1 cellular context compared by ENCODE assay signal in genomic region chr22:38706101-38706884, GRCh38.
TF ChIP-seq lines count a peak whose summit lies in the region.

No MANE protein-coding gene starts in this region.

TF ChIP-seq in K562, 482 proteins besides CTCF, POLR2A, EP300 and RAD21 (continued from another document):
- TF ChIP-seq, protein P1, sequence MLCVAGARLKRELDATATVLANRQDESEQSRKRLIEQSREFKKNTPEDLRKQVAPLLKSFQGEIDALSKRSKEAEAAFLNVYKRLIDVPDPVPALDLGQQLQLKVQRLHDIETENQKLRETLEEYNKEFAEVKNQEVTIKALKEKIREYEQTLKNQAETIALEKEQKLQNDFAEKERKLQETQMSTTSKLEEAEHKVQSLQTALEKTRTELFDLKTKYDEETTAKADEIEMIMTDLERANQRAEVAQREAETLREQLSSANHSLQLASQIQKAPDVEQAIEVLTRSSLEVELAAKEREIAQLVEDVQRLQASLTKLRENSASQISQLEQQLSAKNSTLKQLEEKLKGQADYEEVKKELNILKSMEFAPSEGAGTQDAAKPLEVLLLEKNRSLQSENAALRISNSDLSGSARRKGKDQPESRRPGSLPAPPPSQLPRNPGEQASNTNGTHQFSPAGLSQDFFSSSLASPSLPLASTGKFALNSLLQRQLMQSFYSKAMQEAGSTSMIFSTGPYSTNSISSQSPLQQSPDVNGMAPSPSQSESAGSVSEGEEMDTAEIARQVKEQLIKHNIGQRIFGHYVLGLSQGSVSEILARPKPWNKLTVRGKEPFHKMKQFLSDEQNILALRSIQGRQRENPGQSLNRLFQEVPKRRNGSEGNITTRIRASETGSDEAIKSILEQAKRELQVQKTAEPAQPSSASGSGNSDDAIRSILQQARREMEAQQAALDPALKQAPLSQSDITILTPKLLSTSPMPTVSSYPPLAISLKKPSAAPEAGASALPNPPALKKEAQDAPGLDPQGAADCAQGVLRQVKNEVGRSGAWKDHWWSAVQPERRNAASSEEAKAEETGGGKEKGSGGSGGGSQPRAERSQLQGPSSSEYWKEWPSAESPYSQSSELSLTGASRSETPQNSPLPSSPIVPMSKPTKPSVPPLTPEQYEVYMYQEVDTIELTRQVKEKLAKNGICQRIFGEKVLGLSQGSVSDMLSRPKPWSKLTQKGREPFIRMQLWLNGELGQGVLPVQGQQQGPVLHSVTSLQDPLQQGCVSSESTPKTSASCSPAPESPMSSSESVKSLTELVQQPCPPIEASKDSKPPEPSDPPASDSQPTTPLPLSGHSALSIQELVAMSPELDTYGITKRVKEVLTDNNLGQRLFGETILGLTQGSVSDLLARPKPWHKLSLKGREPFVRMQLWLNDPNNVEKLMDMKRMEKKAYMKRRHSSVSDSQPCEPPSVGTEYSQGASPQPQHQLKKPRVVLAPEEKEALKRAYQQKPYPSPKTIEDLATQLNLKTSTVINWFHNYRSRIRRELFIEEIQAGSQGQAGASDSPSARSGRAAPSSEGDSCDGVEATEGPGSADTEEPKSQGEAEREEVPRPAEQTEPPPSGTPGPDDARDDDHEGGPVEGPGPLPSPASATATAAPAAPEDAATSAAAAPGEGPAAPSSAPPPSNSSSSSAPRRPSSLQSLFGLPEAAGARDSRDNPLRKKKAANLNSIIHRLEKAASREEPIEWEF (CRISPR knock-in tag; IDR thresholded peaks at IDR 0.05) = no peak
- no peak for TF ChIP-seq HBP1 (CRISPR knock-in tag; IDR thresholded peaks at IDR 0.05)
- TF ChIP-seq ZFX (CRISPR knock-in tag; IDR thresholded peaks at IDR 0.05) = peak; percentile 11; the same call in 1 of the 2 replicates
- no peak for TF ChIP-seq WHSC1 (IDR thresholded peaks at IDR 0.05; ENCODE audit: low read length)
- 0 out of 2 replicates have a peak, but pooled peaks have one; percentile 46 for TF ChIP-seq SIN3B (IDR thresholded peaks at IDR 0.05; ENCODE audit: low read depth)
- TF ChIP-seq, protein P2, sequence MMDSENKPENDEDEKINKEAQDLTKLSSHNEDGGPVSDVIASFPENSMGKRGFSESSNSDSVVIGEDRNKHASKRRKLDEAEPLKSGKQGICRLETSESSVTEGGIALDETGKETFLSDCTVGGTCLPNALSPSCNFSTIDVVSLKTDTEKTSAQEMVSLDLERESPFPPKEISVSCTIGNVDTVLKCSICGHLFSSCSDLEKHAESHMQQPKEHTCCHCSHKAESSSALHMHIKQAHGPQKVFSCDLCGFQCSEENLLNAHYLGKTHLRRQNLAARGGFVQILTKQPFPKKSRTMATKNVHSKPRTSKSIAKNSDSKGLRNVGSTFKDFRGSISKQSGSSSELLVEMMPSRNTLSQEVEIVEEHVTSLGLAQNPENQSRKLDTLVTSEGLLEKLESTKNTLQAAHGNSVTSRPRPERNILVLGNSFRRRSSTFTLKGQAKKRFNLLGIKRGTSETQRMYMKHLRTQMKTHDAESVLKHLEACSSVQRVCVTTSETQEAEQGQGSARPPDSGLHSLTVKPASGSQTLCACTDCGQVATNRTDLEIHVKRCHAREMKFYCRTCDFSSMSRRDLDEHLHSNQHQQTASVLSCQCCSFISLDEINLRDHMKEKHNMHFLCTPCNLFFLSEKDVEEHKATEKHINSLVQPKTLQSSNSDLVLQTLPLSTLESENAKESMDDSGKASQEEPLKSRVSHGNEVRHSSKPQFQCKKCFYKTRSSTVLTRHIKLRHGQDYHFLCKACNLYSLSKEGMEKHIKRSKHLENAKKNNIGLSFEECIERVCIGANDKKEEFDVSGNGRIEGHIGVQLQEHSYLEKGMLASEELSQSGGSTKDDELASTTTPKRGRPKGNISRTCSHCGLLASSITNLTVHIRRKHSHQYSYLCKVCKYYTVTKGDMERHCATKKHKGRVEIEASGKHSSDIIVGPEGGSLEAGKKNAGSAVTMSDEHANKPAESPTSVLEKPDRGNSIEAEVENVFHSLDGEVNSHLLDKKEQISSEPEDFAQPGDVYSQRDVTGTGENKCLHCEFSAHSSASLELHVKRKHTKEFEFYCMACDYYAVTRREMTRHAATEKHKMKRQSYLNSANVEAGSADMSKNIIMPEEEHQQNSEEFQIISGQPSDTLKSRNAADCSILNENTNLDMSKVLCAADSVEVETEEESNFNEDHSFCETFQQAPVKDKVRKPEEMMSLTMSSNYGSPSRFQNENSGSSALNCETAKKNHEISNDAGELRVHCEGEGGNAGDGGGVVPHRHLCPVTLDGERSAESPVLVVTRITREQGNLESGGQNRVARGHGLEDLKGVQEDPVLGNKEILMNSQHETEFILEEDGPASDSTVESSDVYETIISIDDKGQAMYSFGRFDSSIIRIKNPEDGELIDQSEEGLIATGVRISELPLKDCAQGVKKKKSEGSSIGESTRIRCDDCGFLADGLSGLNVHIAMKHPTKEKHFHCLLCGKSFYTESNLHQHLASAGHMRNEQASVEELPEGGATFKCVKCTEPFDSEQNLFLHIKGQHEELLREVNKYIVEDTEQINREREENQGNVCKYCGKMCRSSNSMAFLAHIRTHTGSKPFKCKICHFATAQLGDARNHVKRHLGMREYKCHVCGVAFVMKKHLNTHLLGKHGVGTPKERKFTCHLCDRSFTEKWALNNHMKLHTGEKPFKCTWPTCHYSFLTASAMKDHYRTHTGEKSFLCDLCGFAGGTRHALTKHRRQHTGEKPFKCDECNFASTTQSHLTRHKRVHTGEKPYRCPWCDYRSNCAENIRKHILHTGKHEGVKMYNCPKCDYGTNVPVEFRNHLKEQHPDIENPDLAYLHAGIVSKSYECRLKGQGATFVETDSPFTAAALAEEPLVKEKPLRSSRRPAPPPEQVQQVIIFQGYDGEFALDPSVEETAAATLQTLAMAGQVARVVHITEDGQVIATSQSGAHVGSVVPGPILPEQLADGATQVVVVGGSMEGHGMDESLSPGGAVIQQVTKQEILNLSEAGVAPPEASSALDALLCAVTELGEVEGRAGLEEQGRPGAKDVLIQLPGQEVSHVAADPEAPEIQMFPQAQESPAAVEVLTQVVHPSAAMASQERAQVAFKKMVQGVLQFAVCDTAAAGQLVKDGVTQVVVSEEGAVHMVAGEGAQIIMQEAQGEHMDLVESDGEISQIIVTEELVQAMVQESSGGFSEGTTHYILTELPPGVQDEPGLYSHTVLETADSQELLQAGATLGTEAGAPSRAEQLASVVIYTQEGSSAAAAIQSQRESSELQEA (IDR thresholded peaks at IDR 0.05; ENCODE audit: low read depth) = no peak
TF ChIP-seq in K562: peak in this region for 28.
